ENCODE assay signal across 28 cellular contexts in the genomic region with DNA sequence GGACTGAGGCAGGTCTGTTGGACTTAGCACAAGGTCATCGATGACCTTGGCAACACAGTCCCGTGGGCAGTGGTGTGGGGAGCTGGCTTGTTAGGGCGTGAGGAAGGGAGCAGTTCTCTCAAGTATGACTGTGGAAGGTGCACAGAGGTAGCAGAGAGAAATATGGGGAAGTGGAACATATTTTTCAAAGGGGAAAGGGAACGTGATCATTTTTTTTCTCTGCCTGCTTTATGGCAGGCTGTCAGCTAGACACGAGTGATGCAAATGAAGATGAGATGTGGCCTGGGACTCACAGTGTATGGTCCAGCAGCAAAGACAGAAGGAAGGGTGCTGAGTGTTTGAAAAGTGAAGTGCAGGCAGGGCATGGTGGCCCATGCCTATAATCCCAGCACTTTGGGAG. TPM values are rescaled to one million over a fixed set of nuclear protein-coding genes. Genes with fewer than 3 reads are reported as not detected.
"Had no signal": no experiment of that assay in that cellular context is flagged by ENCODE, and none has a peak within 500 bp of the region (broad histone marks: within the 10 kb centered on the region; RNA-seq: fewer than 3 reads in every experiment).

No MANE protein-coding gene starts in this region.

- FAIRE-seq: islet of Langerhans, small intestine had no signal

- H3K4me1 ChIP-seq: adrenal gland, colonic mucosa had no signal

- H3K9me3 Mint-ChIP-seq: activated T-cell treated with anti-CD3 and anti-CD28 coated beads, Interleukin-2, amount 50 U/mL, for 4 hours; activated T-helper 2 cell treated with anti-CD3 and anti-CD28 coated beads, Interferon-gamma antibody, Interleukin-2, Interleukin-4, amounts not matched to agents 10 μg/mL and 5 μg/mL and 100 μg/mL, durations not matched to agents 14 hours and 24 hours and 36 hours; stimulated activated effector memory CD8-positive, alpha-beta T cell treated with anti-CD3 and anti-CD28 coated beads, Interleukin-12 subunit alpha, Interleukin-12 subunit beta, amount 100 ng/mL, for 72 hours had no signal

- H3K4me3 Mint-ChIP-seq: activated naive CD8-positive, alpha-beta T cell; activated T-cell treated with anti-CD3 and anti-CD28 coated beads, Interleukin-2, amount 50 U/mL, for 4 hours; stimulated activated effector memory CD8-positive, alpha-beta T cell treated with anti-CD3 and anti-CD28 coated beads, Interleukin-12 subunit alpha, Interleukin-12 subunit beta, amount 100 ng/mL, for 72 hours had no signal

- H3K4me3 ChIP-seq: adrenal gland, ascending aorta, colonic mucosa, dorsolateral prefrontal cortex, esophagus squamous epithelium, gastrocnemius medialis, thoracic aorta, upper lobe of right lung had no signal

- H3K9me3 ChIP-seq: adrenal gland, ascending aorta, colonic mucosa, esophagus squamous epithelium, gastrocnemius medialis, thoracic aorta, upper lobe of right lung had no signal

- H3K27me3 ChIP-seq: adrenal gland, ascending aorta, colonic mucosa, dorsolateral prefrontal cortex, esophagus squamous epithelium, gastrocnemius medialis, upper lobe of right lung had no signal

- H3K36me3 ChIP-seq: adrenal gland, ascending aorta, colonic mucosa, esophagus squamous epithelium, gastrocnemius medialis, thoracic aorta, upper lobe of right lung had no signal

- H3K27ac Mint-ChIP-seq: activated naive CD8-positive, alpha-beta T cell; activated T-helper 2 cell treated with anti-CD3 and anti-CD28 coated beads, Interferon-gamma antibody, Interleukin-2, Interleukin-4, amounts not matched to agents 10 μg/mL and 5 μg/mL and 100 μg/mL, durations not matched to agents 14 hours and 24 hours and 36 hours; stimulated activated effector memory CD8-positive, alpha-beta T cell treated with anti-CD3 and anti-CD28 coated beads, Interleukin-12 subunit alpha, Interleukin-12 subunit beta, amount 100 ng/mL, for 72 hours had no signal

- ATAC-seq: activated T-cell treated with anti-CD3 and anti-CD28 coated beads, Interleukin-2, amount 50 U/mL, for 4 hours; gastrocnemius medialis; sciatic nerve; stimulated activated effector memory CD8-positive, alpha-beta T cell treated with anti-CD3 and anti-CD28 coated beads, Interleukin-12 subunit alpha, Interleukin-12 subunit beta, amount 100 ng/mL, for 72 hours; upper lobe of right lung had no signal

- H3K36me3 Mint-ChIP-seq: stimulated activated effector memory CD8-positive, alpha-beta T cell treated with anti-CD3 and anti-CD28 coated beads, Interleukin-12 subunit alpha, Interleukin-12 subunit beta, amount 100 ng/mL, for 72 hours had no signal

- H3K27ac ChIP-seq: adrenal gland, ascending aorta, colonic mucosa, dorsolateral prefrontal cortex, esophagus squamous epithelium, gastrocnemius medialis, thoracic aorta, upper lobe of right lung had no signal

- DNase-seq: activated CD4-positive, alpha-beta T cell treated with anti-CD3 and anti-CD28 coated beads for 4 hours; activated CD4-positive, alpha-beta T cell treated with anti-CD3 and anti-CD28 coated beads, Interleukin-2, amount 50 U/mL, for 48 hours; activated CD4-positive, CD25-positive, alpha-beta regulatory T cell; activated CD8-positive, alpha-beta memory T cell treated with anti-CD3 and anti-CD28 coated beads, Interleukin-2, amount 50 U/mL, for 48 hours; activated naive CD4-positive, alpha-beta T cell; activated T-cell treated with anti-CD3 and anti-CD28 coated beads, Interleukin-2, amount 50 U/mL, for 4 hours; adrenal gland; colonic mucosa; dorsolateral prefrontal cortex; esophagus squamous epithelium; gastrocnemius medialis; head of caudate nucleus; mesenchymal stem cell; small intestine; stimulated activated CD4-positive, alpha-beta T cell treated with anti-CD3 and anti-CD28 coated beads, Interleukin-2, amount 100 ng/mL, for 24 hours; T1000; upper lobe of right lung had no signal

RNA-seq across cellular contexts. Expression of a gene that starts 30.6 kb away (rescaled TPM):
- total RNA-seq: activated CD8-positive, alpha-beta memory T cell treated with anti-CD3 and anti-CD28 coated beads for 36 hours; activated T-helper 2 cell treated with anti-CD3 and anti-CD28 coated beads, Interferon-gamma antibody, Interleukin-2, Interleukin-4, amounts not matched to agents 10 μg/mL and 5 μg/mL and 100 μg/mL, durations not matched to agents 14 hours and 24 hours and 36 hours; mononuclear cell; renal cortical epithelial cell; T-helper 1 cell treated with Interleukin-12 subunit alpha and Interleukin-12 subunit beta and Interleukin-4 antibody, amounts not matched to agents 30 ng/mL and 1 ng/mL, for 36 hours had no signal

RNA-seq across cellular contexts. Expression of a gene that starts 50.7 kb away (rescaled TPM):
- total RNA-seq: activated CD8-positive, alpha-beta memory T cell treated with anti-CD3 and anti-CD28 coated beads for 36 hours; activated T-cell treated with anti-CD3 and anti-CD28 coated beads, Interleukin-2, amount 50 U/mL, for 4 hours; activated T-helper 2 cell treated with anti-CD3 and anti-CD28 coated beads, Interferon-gamma antibody, Interleukin-2, Interleukin-4, amounts not matched to agents 10 μg/mL and 5 μg/mL and 100 μg/mL, durations not matched to agents 14 hours and 24 hours and 36 hours; mononuclear cell; T-helper 1 cell treated with Interleukin-12 subunit alpha and Interleukin-12 subunit beta and Interleukin-4 antibody, amounts not matched to agents 30 ng/mL and 1 ng/mL, for 36 hours had no signal
